1 cellular context compared by ENCODE assay signal in genomic region chr16:68244481-68244902, GRCh38.
TF ChIP-seq lines count a peak whose summit lies in the region.

No MANE protein-coding gene starts in this region.

TF ChIP-seq in IMR-90, 13 proteins besides CTCF, POLR2A, EP300 and RAD21 (continued from another document):
- TF ChIP-seq CHD1 (IDR thresholded peaks at IDR 0.05; ENCODE audit: low read depth, low read length), result no peak
